In the genomic region with DNA sequence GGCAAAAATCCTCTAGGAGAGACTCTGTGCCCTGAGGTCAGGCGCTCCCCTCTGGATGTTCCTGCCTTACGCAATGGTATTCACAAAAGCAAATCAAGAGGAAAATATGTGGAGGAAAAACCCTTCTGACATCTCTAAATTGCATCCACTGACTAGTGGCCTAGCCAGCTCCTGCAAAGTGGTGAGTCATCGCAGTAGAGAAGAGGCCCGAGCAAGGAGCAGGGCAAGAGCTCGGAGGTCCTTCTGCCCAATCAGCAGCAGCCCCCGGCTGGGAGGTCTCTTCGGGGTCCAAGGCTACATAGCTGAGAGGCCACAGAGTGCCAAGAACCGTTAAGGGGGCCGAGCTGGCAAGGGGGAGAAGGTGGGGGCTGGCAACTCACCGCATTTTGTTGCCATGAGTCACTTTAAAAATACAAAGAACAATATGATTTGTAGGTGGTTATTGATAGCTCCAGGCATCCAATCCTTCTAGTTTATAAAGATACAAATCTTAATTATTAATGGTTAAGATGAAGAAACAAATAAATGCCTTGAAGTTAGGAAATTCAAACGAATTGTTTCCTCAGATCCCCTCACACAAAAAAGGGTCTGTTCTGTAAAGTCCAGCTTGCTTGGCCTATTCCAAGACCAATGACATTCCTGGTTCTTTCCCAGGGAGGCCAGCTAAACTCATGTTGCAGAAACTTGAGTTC, we compare ENCODE assay signal across 9 cellular contexts.
DNase-seq lines count a peak whose midpoint lies in the region; ATAC-seq and TF ChIP-seq lines count a peak whose summit lies in the region.
"Had no signal": no experiment of that assay in that cellular context is flagged by ENCODE, and none has a peak within 500 bp of the region (broad histone marks: within the 10 kb centered on the region; RNA-seq: fewer than 3 reads in every experiment).

No MANE protein-coding gene starts in this region.

- DNase-seq in EL, result peak; percentile 100
- DNase-seq in SK-N-SH, result no peak
- DNase-seq in glomerular visceral epithelial cell (ENCODE audit: extremely low spot score), result peak; percentile 99
- DNase-seq in pulmonary artery endothelial cell (ENCODE audit: low read depth, low spot score), result peak; percentile 97
- no peak for DNase-seq in CD8-positive, alpha-beta memory T cell
- DNase-seq in cortex of kidney (lab: John Stamatoyannopoulos, UW), result no peak
- no peak for DNase-seq in effector CD8-positive, alpha-beta T cell (lab: John Stamatoyannopoulos, UW)

- no peaks in the 10 kb centered on the region for H3K79me2 ChIP-seq in SK-N-SH (ENCODE audit: insufficient read depth)

- H3K4me1 Mint-ChIP-seq in CD8-positive, alpha-beta memory T cell, result no peaks in the 10 kb centered on the region

- POLR2A ChIA-PET in SK-N-SH (lab: Yijun Ruan, JAX), result no interaction called here
- POLR2A ChIA-PET in CD8-positive, alpha-beta memory T cell (lab: Charles Lee), result no interaction called here

- H3K36me3 Mint-ChIP-seq in CD8-positive, alpha-beta memory T cell, result no peaks in the 10 kb centered on the region

- H3K27me3 Mint-ChIP-seq in CD8-positive, alpha-beta memory T cell, result peaks cover 1 to 5% of the 10 kb centered on the region in 2 donors

- H3K9me2 ChIP-seq in SK-N-SH, result no peaks in the 10 kb centered on the region

- no peak overlapping the region for H3K4me3 ChIP-seq in SK-N-SH (ENCODE audit: low read depth in 2 of 2, low read length in 1 of 2)
- no peak overlapping the region for H3K4me3 ChIP-seq in CD8-positive, alpha-beta memory T cell (ENCODE audit: low read length)

- H2AFZ ChIP-seq in SK-N-SH (ENCODE audit: low read depth), result peak overlapping the region; percentile 35; the same call in 1 of the 2 replicates

- peaks cover 47% of the 10 kb centered on the region for H3F3A ChIP-seq in SK-N-SH (replicated peaks; ENCODE audit: insufficient read depth)

- H4K20me1 ChIP-seq in SK-N-SH (ENCODE audit: insufficient read depth), result no peaks in the 10 kb centered on the region

- 14% methylated on average over 11 of the region's 11 CpGs for WGBS in SK-N-SH (ENCODE audit: low lambda C conversion rate)

- H3K9ac ChIP-seq in SK-N-SH, result peak overlapping the region; percentile 78

- H3K27ac Mint-ChIP-seq in CD8-positive, alpha-beta memory T cell, result no peak overlapping the region
- H3K27ac Mint-ChIP-seq: T-helper 1 cell treated with Interleukin-12 subunit alpha and Interleukin-12 subunit beta and Interleukin-4 antibody, amounts not matched to agents 30 μg/mL and 1 μg/mL, for 36 hours had no signal

- no peaks in the 10 kb centered on the region for H3K36me3 ChIP-seq in SK-N-SH (replicated peaks in 1 of 2; ENCODE audit: control insufficient read depth in 1 of 2, insufficient read depth in 2 of 2, low read length in 1 of 2)
- no peaks in the 10 kb centered on the region for H3K36me3 ChIP-seq in CD8-positive, alpha-beta memory T cell (ENCODE audit: insufficient read depth, low read length)

- TF ChIP-seq RAD21 in SK-N-SH (IDR thresholded peaks at IDR 0.05; ENCODE audit: low read length), result no peak

- no peaks in the 10 kb centered on the region for H3K27me3 ChIP-seq in SK-N-SH (ENCODE audit: insufficient read depth)
- no peaks in the 10 kb centered on the region for H3K27me3 ChIP-seq in CD8-positive, alpha-beta memory T cell (ENCODE audit: insufficient read depth, low read length, poor library complexity, severe bottlenecking)

- TF ChIP-seq EP300 in SK-N-SH (IDR thresholded peaks at IDR 0.05; ENCODE audit: borderline replicate concordance in 1 of 2, low read depth in 1 of 2, low read length in 1 of 2), result peak; percentile 92 to 100

- CTCF ChIA-PET in SK-N-SH (lab: Yijun Ruan, JAX), result interaction anchor here (0.7 to 1.2 kb wide), 3 partner anchors 20 to 33 kb away, joined by 3 to 7 read pairs (median 3); no protein-coding TSS in a partner anchor
- CTCF ChIA-PET in CD8-positive, alpha-beta memory T cell (lab: Charles Lee), result no interaction called here

- H3K4me3 Mint-ChIP-seq in CD8-positive, alpha-beta memory T cell, result no peak overlapping the region
- H3K4me3 Mint-ChIP-seq: T-helper 1 cell treated with Interleukin-12 subunit alpha and Interleukin-12 subunit beta and Interleukin-4 antibody, amounts not matched to agents 30 μg/mL and 1 μg/mL, for 36 hours had no signal

- no peak for TF ChIP-seq CTCF in SK-N-SH (IDR thresholded peaks at IDR 0.05)

- no peak for ATAC-seq in GM21723 (IDR thresholded peaks at IDR 0.05; ENCODE audit: unreplicated experiment)

- H3K9me3 ChIP-seq in SK-N-SH, result no peaks in the 10 kb centered on the region
- H3K9me3 ChIP-seq in CD8-positive, alpha-beta memory T cell (ENCODE audit: low read length), result no peaks in the 10 kb centered on the region

- peaks cover 15 to 51% of the 10 kb centered on the region in 2 experiments for H3K4me1 ChIP-seq in SK-N-SH (ENCODE audit: control insufficient read depth in 1 of 2, insufficient read depth in 2 of 2, low read depth in 1 of 2, low read length in 1 of 2)
- no peaks in the 10 kb centered on the region for H3K4me1 ChIP-seq in CD8-positive, alpha-beta memory T cell (ENCODE audit: insufficient read depth, low read length)

- H3K9me3 Mint-ChIP-seq in CD8-positive, alpha-beta memory T cell, result no peaks in the 10 kb centered on the region
- H3K9me3 Mint-ChIP-seq: T-helper 1 cell treated with Interleukin-12 subunit alpha and Interleukin-12 subunit beta and Interleukin-4 antibody, amounts not matched to agents 30 μg/mL and 1 μg/mL, for 36 hours had no signal

- peak overlapping the region; percentile 89 to 99 for H3K27ac ChIP-seq in SK-N-SH (ENCODE audit: low read depth in 2 of 2, low read length in 1 of 2)
- H3K27ac ChIP-seq in CD8-positive, alpha-beta memory T cell (ENCODE audit: low read depth, low read length), result no peak overlapping the region

- peak overlapping the region; percentile 48 for H3K4me2 ChIP-seq in SK-N-SH

TF ChIP-seq in SK-N-SH, 30 proteins besides CTCF, POLR2A, EP300 and RAD21 (continues in another document):
- TF ChIP-seq MXI1 (IDR thresholded peaks at IDR 0.05; ENCODE audit: low read depth, low read length) (no peak), FOSL2 (IDR thresholded peaks at IDR 0.05; ENCODE audit: borderline replicate concordance, low read depth) (peak; percentile 99), TEAD4 (IDR thresholded peaks at IDR 0.05; ENCODE audit: borderline replicate concordance, insufficient read depth) (peak; percentile 100), GATA2 (CRISPR knock-in tag; IDR thresholded peaks at IDR 0.05) (no peak), SIN3A (IDR thresholded peaks at IDR 0.05; ENCODE audit: borderline replicate concordance, low read depth, low read length) (peak; percentile 61; the same call in 1 of the 2 replicates), TAF1 (IDR thresholded peaks at IDR 0.05; ENCODE audit: borderline replicate concordance, low read depth, low read length) (peak; percentile 78; the same call in 1 of the 2 replicates), FOXM1 (IDR thresholded peaks at IDR 0.05; ENCODE audit: low read depth) (peak; percentile 100), SMC3 (IDR thresholded peaks at IDR 0.05; ENCODE audit: low read depth, low read length) (no peak), NRF1 (IDR thresholded peaks at IDR 0.05; ENCODE audit: low read depth, low read length) (no peak)
- TF ChIP-seq, protein P1, sequence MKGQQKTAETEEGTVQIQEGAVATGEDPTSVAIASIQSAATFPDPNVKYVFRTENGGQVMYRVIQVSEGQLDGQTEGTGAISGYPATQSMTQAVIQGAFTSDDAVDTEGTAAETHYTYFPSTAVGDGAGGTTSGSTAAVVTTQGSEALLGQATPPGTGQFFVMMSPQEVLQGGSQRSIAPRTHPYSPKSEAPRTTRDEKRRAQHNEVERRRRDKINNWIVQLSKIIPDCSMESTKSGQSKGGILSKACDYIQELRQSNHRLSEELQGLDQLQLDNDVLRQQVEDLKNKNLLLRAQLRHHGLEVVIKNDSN (IDR thresholded peaks at IDR 0.05; ENCODE audit: borderline replicate concordance, low read depth), result peak; percentile 20
- TF ChIP-seq, protein P2, sequence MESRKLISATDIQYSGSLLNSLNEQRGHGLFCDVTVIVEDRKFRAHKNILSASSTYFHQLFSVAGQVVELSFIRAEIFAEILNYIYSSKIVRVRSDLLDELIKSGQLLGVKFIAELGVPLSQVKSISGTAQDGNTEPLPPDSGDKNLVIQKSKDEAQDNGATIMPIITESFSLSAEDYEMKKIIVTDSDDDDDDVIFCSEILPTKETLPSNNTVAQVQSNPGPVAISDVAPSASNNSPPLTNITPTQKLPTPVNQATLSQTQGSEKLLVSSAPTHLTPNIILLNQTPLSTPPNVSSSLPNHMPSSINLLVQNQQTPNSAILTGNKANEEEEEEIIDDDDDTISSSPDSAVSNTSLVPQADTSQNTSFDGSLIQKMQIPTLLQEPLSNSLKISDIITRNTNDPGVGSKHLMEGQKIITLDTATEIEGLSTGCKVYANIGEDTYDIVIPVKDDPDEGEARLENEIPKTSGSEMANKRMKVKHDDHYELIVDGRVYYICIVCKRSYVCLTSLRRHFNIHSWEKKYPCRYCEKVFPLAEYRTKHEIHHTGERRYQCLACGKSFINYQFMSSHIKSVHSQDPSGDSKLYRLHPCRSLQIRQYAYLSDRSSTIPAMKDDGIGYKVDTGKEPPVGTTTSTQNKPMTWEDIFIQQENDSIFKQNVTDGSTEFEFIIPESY (IDR thresholded peaks at IDR 0.05; ENCODE audit: borderline replicate concordance, low read depth), result peak; percentile 92
- TF ChIP-seq, protein P3, sequence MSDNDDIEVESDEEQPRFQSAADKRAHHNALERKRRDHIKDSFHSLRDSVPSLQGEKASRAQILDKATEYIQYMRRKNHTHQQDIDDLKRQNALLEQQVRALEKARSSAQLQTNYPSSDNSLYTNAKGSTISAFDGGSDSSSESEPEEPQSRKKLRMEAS (IDR thresholded peaks at IDR 0.05; ENCODE audit: low read depth), result peak; percentile 85

Comparison
In these comparisons a context has a peak if more than half of its experiments do, and no peak if none do; other contexts are left out.
1. DNase-seq: peak in EL (single experiment), glomerular visceral epithelial cell (single experiment) and pulmonary artery endothelial cell (single experiment); none in SK-N-SH (single experiment), CD8-positive, alpha-beta memory T cell (0 of 5), cortex of kidney (single experiment) and effector CD8-positive, alpha-beta T cell (single experiment).